Comparison of ENCODE assay signal across 9 cellular contexts in genomic region chr1:160209656-160210046, GRCh38. TPM values are rescaled to one million over a fixed set of nuclear protein-coding genes. Genes with fewer than 3 reads are reported as not detected.
DNase-seq lines count a peak whose midpoint lies in the region; ATAC-seq, FAIRE-seq and TF ChIP-seq lines count a peak whose summit lies in the region.
"Had no signal": no experiment of that assay in that cellular context is flagged by ENCODE, and none has a peak within 500 bp of the region (broad histone marks: within the 10 kb centered on the region; RNA-seq: fewer than 3 reads in every experiment).

No MANE protein-coding gene starts in this region.

- H3K4ac ChIP-seq in H1 (replicated peaks; ENCODE audit: insufficient read length, low read depth, low read length): no peak overlapping the region

- ATAC-seq in GM21717 (IDR thresholded peaks at IDR 0.05; ENCODE audit: unreplicated experiment) (no peak), GM19463 (IDR thresholded peaks at IDR 0.05; ENCODE audit: unreplicated experiment) (no peak), left lung (no peak)

- H2BK120ac ChIP-seq in H1 (replicated peaks; ENCODE audit: low read depth, low read length): no peak overlapping the region

- H3K27ac ChIP-seq in H1 (ENCODE audit: low read depth, low read length) (no peak overlapping the region), left lung (no peak overlapping the region)

- H3K36me3 Mint-ChIP-seq in activated naive CD4-positive, alpha-beta T cell treated with anti-CD3 and anti-CD28 coated beads, Interleukin-2, amount 50 U/mL, for 24 hours: peaks cover 7% of the 10 kb centered on the region
- peaks cover 23% of the 10 kb centered on the region for H3K36me3 Mint-ChIP-seq in activated naive CD4-positive, alpha-beta T cell treated with anti-CD3 and anti-CD28 coated beads for 36 hours (ENCODE audit: low read depth)
- peaks cover 41% of the 10 kb centered on the region for H3K36me3 Mint-ChIP-seq in type B pancreatic cell

- TF ChIP-seq EP300 in H1 (IDR thresholded peaks at IDR 0.05; ENCODE audit: borderline replicate concordance in 1 of 2, low read depth in 2 of 2, low read length in 2 of 2): no peak

- TF ChIP-seq RAD21 in H1 (IDR thresholded peaks at IDR 0.05 in 1 of 2, conservative IDR thresholded peaks at IDR 0.05 in 1 of 2; ENCODE audit: low read depth in 2 of 2, low read length in 2 of 2): no peak

- no peak overlapping the region for H3K23ac ChIP-seq in H1 (ENCODE audit: insufficient read length)

- no peak overlapping the region for H4K5ac ChIP-seq in H1 (ENCODE audit: insufficient read length, low read depth, low read length)

- peaks cover 11% of the 10 kb centered on the region for H3K79me1 ChIP-seq in H1 (ENCODE audit: low read depth, low read length)

- H3K4me1 ChIP-seq in H1 (replicated peaks in 1 of 4; ENCODE audit: control insufficient read depth in 3 of 4, insufficient read depth in 4 of 4, low read length in 3 of 4): peaks cover 17 to 35% (median 20%) of the 10 kb centered on the region in 4 experiments
- peaks cover 25 to 52% of the 10 kb centered on the region in 2 donors for H3K4me1 ChIP-seq in left lung

- CTCF ChIA-PET in activated naive CD4-positive, alpha-beta T cell treated with anti-CD3 and anti-CD28 coated beads for 36 hours (lab: Charles Lee): no interaction called here
- CTCF ChIA-PET in H1 (lab: Charles Lee; ENCODE audit: partially characterized antibody): interaction anchor here (0.8 to 20.4 kb wide), 10 partner anchors 11 to 133 kb away, joined by 3 to 257 read pairs (median 10); partner anchors contain the start of genes ATP1A2 and CASQ1

- POLR2A ChIA-PET in H1 (lab: Charles Lee; ENCODE audit: partially characterized antibody): interaction anchor here (1.0 to 11.3 kb wide), 13 partner anchors 10 to 113 kb away, joined by 3 to 107 read pairs (median 5); partner anchors contain the start of gene CASQ1

- H3K9me3 Mint-ChIP-seq in activated naive CD4-positive, alpha-beta T cell treated with anti-CD3 and anti-CD28 coated beads, Interleukin-2, amount 50 U/mL, for 24 hours: no peaks in the 10 kb centered on the region
- no peaks in the 10 kb centered on the region for H3K9me3 Mint-ChIP-seq in activated naive CD4-positive, alpha-beta T cell treated with anti-CD3 and anti-CD28 coated beads for 36 hours
- no peaks in the 10 kb centered on the region for H3K9me3 Mint-ChIP-seq in type B pancreatic cell

- no peak overlapping the region for H3K56ac ChIP-seq in H1 (replicated peaks; ENCODE audit: insufficient read length, low read depth, low read length)

- H3K9me3 ChIP-seq in H1 (ENCODE audit: insufficient read depth in 2 of 2, low read depth in 1 of 2, low read length in 1 of 2): no peaks in the 10 kb centered on the region
- H3K9me3 ChIP-seq in left lung: no peaks in the 10 kb centered on the region
- H3K9me3 ChIP-seq: MG63 had no signal

- H3K27me3 ChIP-seq in H1 (replicated peaks in 1 of 4; ENCODE audit: control insufficient read depth in 3 of 4, extremely low read depth in 1 of 4, insufficient read depth in 3 of 4, low read length in 3 of 4) (no peaks in the 10 kb centered on the region), left lung (no peaks in the 10 kb centered on the region)
- H3K27me3 ChIP-seq: MG63 had no signal

- no peak for FAIRE-seq in H1 (lab: Jason Lieb, UNC)

- no peak overlapping the region; the same call in 1 of the 2 replicates for H4K8ac ChIP-seq in H1 (ENCODE audit: extremely low read depth, insufficient read depth, low read length)

- H3K4me3 Mint-ChIP-seq in activated naive CD4-positive, alpha-beta T cell treated with anti-CD3 and anti-CD28 coated beads, Interleukin-2, amount 50 U/mL, for 24 hours: no peak overlapping the region
- H3K4me3 Mint-ChIP-seq in activated naive CD4-positive, alpha-beta T cell treated with anti-CD3 and anti-CD28 coated beads for 36 hours: no peak overlapping the region
- H3K4me3 Mint-ChIP-seq in type B pancreatic cell: peak overlapping the region; percentile 60

- no peak for TF ChIP-seq POLR2A in H1 (IDR thresholded peaks at IDR 0.05; ENCODE audit: control extremely low read depth in 1 of 2, low read depth in 2 of 2, low read length in 2 of 2)

- peaks cover 9% of the 10 kb centered on the region for H3K23me2 ChIP-seq in H1 (ENCODE audit: low read depth, low read length)

- H3K27ac Mint-ChIP-seq in activated naive CD4-positive, alpha-beta T cell treated with anti-CD3 and anti-CD28 coated beads, Interleukin-2, amount 50 U/mL, for 24 hours: peak overlapping the region; percentile 89
- no peak overlapping the region for H3K27ac Mint-ChIP-seq in activated naive CD4-positive, alpha-beta T cell treated with anti-CD3 and anti-CD28 coated beads for 36 hours
- peak overlapping the region; percentile 61 for H3K27ac Mint-ChIP-seq in type B pancreatic cell

- H3K9ac ChIP-seq in H1 (replicated peaks in 1 of 4; ENCODE audit: extremely low read depth in 1 of 4, low read depth in 3 of 4, low read length in 3 of 4): no peak overlapping the region

- intact Hi-C loops in activated naive CD4-positive, alpha-beta T cell treated with anti-CD3 and anti-CD28 coated beads for 36 hours (cut with micrococcal nuclease): loop anchor here (5.0 kb wide), 1 partner anchor 287 kb away; no protein-coding TSS in a partner anchor
- intact Hi-C loops in left lung (cut with DNase I): no loop called here

- no peak overlapping the region for H3K4me3 ChIP-seq in H1 (ENCODE audit: extremely low read depth in 1 of 4, insufficient read depth in 2 of 4, low read depth in 3 of 4, low read length in 4 of 4)
- H3K4me3 ChIP-seq in left lung: no peak overlapping the region
- H3K4me3 ChIP-seq: MG63 had no signal

- no peak overlapping the region for H2BK15ac ChIP-seq in H1 (ENCODE audit: low read length)

- H2BK5ac ChIP-seq in H1 (ENCODE audit: low read depth, low read length): no peak overlapping the region

- peaks cover 10 to 31% (median 24%) of the 10 kb centered on the region in 4 experiments; a peak in 7 of 8 replicates for H3K36me3 ChIP-seq in H1 (ENCODE audit: control insufficient read depth in 2 of 4, insufficient read depth in 4 of 4, low read length in 3 of 4)
- H3K36me3 ChIP-seq in left lung: peaks cover 2 to 64% of the 10 kb centered on the region in 2 donors

- TF ChIP-seq CTCF in H1 (IDR thresholded peaks at IDR 0.05; ENCODE audit: control extremely low read depth in 1 of 3, insufficient read depth in 1 of 3, low read depth in 1 of 3, low read length in 3 of 3): no peak
- no peak for TF ChIP-seq CTCF in type B pancreatic cell (conservative IDR thresholded peaks at IDR 0.05)
- TF ChIP-seq CTCF in left lung (IDR thresholded peaks at IDR 0.05): no peak

- peaks cover 2 to 21% of the 10 kb centered on the region in 2 experiments for H4K20me1 ChIP-seq in H1 (replicated peaks in 1 of 2; ENCODE audit: control insufficient read depth in 1 of 2, insufficient read depth in 2 of 2, low read length in 2 of 2)

- H3K18ac ChIP-seq in H1 (ENCODE audit: extremely low read depth, low read length): peak overlapping the region; percentile 39; the same call in 1 of the 2 replicates

- no peak overlapping the region for H2AFZ ChIP-seq in H1 (ENCODE audit: low read length)

- no peak for DNase-seq in activated naive CD4-positive, alpha-beta T cell treated with anti-CD3 and anti-CD28 coated beads for 36 hours
- DNase-seq in H1 (ENCODE audit: low read depth in 1 of 2, low spot score in 2 of 2) (no peak), mucosa of gallbladder (ENCODE audit: low spot score) (peak; percentile 51), type B pancreatic cell (ENCODE audit: extremely low spot score, unreplicated experiment) (no peak), left lung (no peak)
- DNase-seq: MG63 had no signal

- WGBS in H1 (ENCODE audit: extremely low coverage in 1 of 2, insufficient coverage in 1 of 2, insufficient read length in 1 of 2, insufficient replicate concordance in 2 of 2, low coverage in 1 of 2, low lambda C conversion rate in 2 of 2, missing lambda C conversion rate in 1 of 2), 2 experiments: 73% methylated on average over 4 of the region's 4 CpGs; no CpG with 5 or more reads in 1 of the 2 experiments

- no peak overlapping the region for H4K91ac ChIP-seq in H1 (replicated peaks; ENCODE audit: insufficient read length, low read length)

- H3K79me2 ChIP-seq in H1 (ENCODE audit: control insufficient read depth in 1 of 2, insufficient read depth in 2 of 2, low read length in 2 of 2): peaks cover 8% of the 10 kb centered on the region in 2 experiments; a peak in 2 of 4 replicates

- H3K14ac ChIP-seq in H1 (ENCODE audit: insufficient read length): no peak overlapping the region

- no peak overlapping the region for H2AK5ac ChIP-seq in H1 (ENCODE audit: low read depth, low read length)

- H2BK12ac ChIP-seq in H1 (ENCODE audit: low read depth, low read length): no peak overlapping the region; the same call in 1 of the 2 replicates

- H3K4me2 ChIP-seq in H1 (ENCODE audit: insufficient read depth in 1 of 2, low read depth in 2 of 2, low read length in 2 of 2): peak overlapping the region in 1 of 2 experiments; percentile 42; a peak in 3 of 4 replicates

- no peak overlapping the region for H2BK20ac ChIP-seq in H1 (ENCODE audit: low read length)

- H3K4me1 Mint-ChIP-seq in activated naive CD4-positive, alpha-beta T cell treated with anti-CD3 and anti-CD28 coated beads, Interleukin-2, amount 50 U/mL, for 24 hours: peaks cover 45% of the 10 kb centered on the region
- H3K4me1 Mint-ChIP-seq in activated naive CD4-positive, alpha-beta T cell treated with anti-CD3 and anti-CD28 coated beads for 36 hours (ENCODE audit: low read depth): peaks cover 44% of the 10 kb centered on the region
- H3K4me1 Mint-ChIP-seq in type B pancreatic cell (ENCODE audit: unreplicated experiment): peaks cover 47% of the 10 kb centered on the region

- H3K27me3 Mint-ChIP-seq in activated naive CD4-positive, alpha-beta T cell treated with anti-CD3 and anti-CD28 coated beads, Interleukin-2, amount 50 U/mL, for 24 hours: no peaks in the 10 kb centered on the region
- H3K27me3 Mint-ChIP-seq in activated naive CD4-positive, alpha-beta T cell treated with anti-CD3 and anti-CD28 coated beads for 36 hours (ENCODE audit: low read depth): no peaks in the 10 kb centered on the region
- no peaks in the 10 kb centered on the region for H3K27me3 Mint-ChIP-seq in type B pancreatic cell

RNA-seq across cellular contexts. Expression of gene PEA15, which starts 4.5 kb away (rescaled TPM):
- total RNA-seq in activated naive CD4-positive, alpha-beta T cell treated with anti-CD3 and anti-CD28 coated beads for 36 hours: 10 to 100 TPM; 34.3 to 42.0 TPM
- 75.1 and 78.8 TPM in 2 replicates for total RNA-seq in H1 (2021; fragmentation: NEBNext Ultra II Directional; extraction: Animal tissue kit (Norgen Biotek cat#: 25700))
- polyA plus RNA-seq in H1 (2011; rRNA removed): 68.2 and 71.3 TPM in 2 replicates
- polyA plus RNA-seq in H1 (2011; cell fraction: cytosol; rRNA removed): 97.2 TPM
- 65.2 TPM for polyA plus RNA-seq in H1 (2011; cell fraction: nucleus; rRNA removed)
- 56.1 to 71.9 TPM (median 69.0 TPM) in 4 replicates for polyA plus RNA-seq in H1 (2012, experiment 1 of 2)
- 67.9 TPM for polyA plus RNA-seq in H1 (2012, experiment 2 of 2)
- polyA plus RNA-seq in H1 (2013, experiment 1 of 2): 109 TPM
- polyA plus RNA-seq in H1 (2013, experiment 2 of 2): 115 TPM
- polyA minus RNA-seq in H1 (2011; rRNA and poly(A)+ RNA removed): 77.4 and 108 TPM in 2 replicates
- polyA minus RNA-seq in H1 (2011; cell fraction: cytosol; rRNA and poly(A)+ RNA removed): 29.1 TPM
- polyA minus RNA-seq in H1 (2011; cell fraction: nucleus; rRNA and poly(A)+ RNA removed): 35.7 TPM
- total RNA-seq in mucosa of gallbladder (138 TPM), type B pancreatic cell (ENCODE audit: low replicate concordance) (67.7 and 72.8 TPM in 2 replicates), left lung (100 to 1,000 TPM; 175 to 178 TPM)

RNA-seq across cellular contexts. Expression of gene CASQ1, which starts 19.3 kb away (rescaled TPM):
- not detected for total RNA-seq in activated naive CD4-positive, alpha-beta T cell treated with anti-CD3 and anti-CD28 coated beads for 36 hours
- 0.80 and 1.1 TPM in 2 replicates for total RNA-seq in H1 (2021; fragmentation: NEBNext Ultra II Directional; extraction: Animal tissue kit (Norgen Biotek cat#: 25700))
- 1.3 and 1.4 TPM in 2 replicates for polyA plus RNA-seq in H1 (2011; rRNA removed)
- 1.5 TPM for polyA plus RNA-seq in H1 (2011; cell fraction: cytosol; rRNA removed)
- polyA plus RNA-seq in H1 (2011; cell fraction: nucleus; rRNA removed): 1.4 TPM
- polyA plus RNA-seq in H1 (2012, experiment 1 of 2): 0.72 to 1.6 TPM (median 1.0 TPM) in 4 replicates
- 0.66 TPM for polyA plus RNA-seq in H1 (2012, experiment 2 of 2)
- 1.4 TPM for polyA plus RNA-seq in H1 (2013, experiment 1 of 2)
- 1.7 TPM for polyA plus RNA-seq in H1 (2013, experiment 2 of 2)
- 0.41 and 1.4 TPM in 2 replicates for polyA minus RNA-seq in H1 (2011; rRNA and poly(A)+ RNA removed)
- polyA minus RNA-seq in H1 (2011; cell fraction: cytosol; rRNA and poly(A)+ RNA removed): 0.59 TPM
- polyA minus RNA-seq in H1 (2011; cell fraction: nucleus; rRNA and poly(A)+ RNA removed): not detected
- total RNA-seq in mucosa of gallbladder (0.37 TPM), type B pancreatic cell (ENCODE audit: low replicate concordance) (0.46 and 1.4 TPM in 2 replicates), left lung (under 1 TPM; 0.17 to 0.29 TPM)

RNA-seq across cellular contexts. Expression of gene DCAF8, which starts 52.7 kb away (rescaled TPM):
- total RNA-seq in activated naive CD4-positive, alpha-beta T cell treated with anti-CD3 and anti-CD28 coated beads for 36 hours: 100 to 1,000 TPM; 218 to 226 TPM
- 110 and 113 TPM in 2 replicates for total RNA-seq in H1 (2021; fragmentation: NEBNext Ultra II Directional; extraction: Animal tissue kit (Norgen Biotek cat#: 25700))
- polyA plus RNA-seq in H1 (2011; rRNA removed): 68.2 and 86.3 TPM in 2 replicates
- 109 TPM for polyA plus RNA-seq in H1 (2011; cell fraction: cytosol; rRNA removed)
- polyA plus RNA-seq in H1 (2011; cell fraction: nucleus; rRNA removed): 282 TPM
- 108 to 124 TPM (median 115 TPM) in 4 replicates for polyA plus RNA-seq in H1 (2012, experiment 1 of 2)
- 31.3 TPM for polyA plus RNA-seq in H1 (2012, experiment 2 of 2)
- 82.1 TPM for polyA plus RNA-seq in H1 (2013, experiment 1 of 2)
- 76.5 TPM for polyA plus RNA-seq in H1 (2013, experiment 2 of 2)
- polyA minus RNA-seq in H1 (2011; rRNA and poly(A)+ RNA removed): 111 and 133 TPM in 2 replicates
- polyA minus RNA-seq in H1 (2011; cell fraction: cytosol; rRNA and poly(A)+ RNA removed): 66.3 TPM
- polyA minus RNA-seq in H1 (2011; cell fraction: nucleus; rRNA and poly(A)+ RNA removed): 167 TPM
- 147 TPM for total RNA-seq in mucosa of gallbladder
- total RNA-seq in type B pancreatic cell (ENCODE audit: low replicate concordance): 127 and 154 TPM in 2 replicates
- total RNA-seq in left lung: 10 to 100 TPM; 93.9 to 99.3 TPM

RNA-seq across cellular contexts. Expression of gene ATP1A4, which starts 58.2 kb away (rescaled TPM):
- total RNA-seq in activated naive CD4-positive, alpha-beta T cell treated with anti-CD3 and anti-CD28 coated beads for 36 hours: not detected
- total RNA-seq in H1 (2021; fragmentation: NEBNext Ultra II Directional; extraction: Animal tissue kit (Norgen Biotek cat#: 25700)): 0.57 and 0.61 TPM in 2 replicates
- 0.48 and 0.80 TPM in 2 replicates for polyA plus RNA-seq in H1 (2011; rRNA removed)
- 0.62 TPM for polyA plus RNA-seq in H1 (2011; cell fraction: cytosol; rRNA removed)
- polyA plus RNA-seq in H1 (2011; cell fraction: nucleus; rRNA removed): 1.1 TPM
- polyA plus RNA-seq in H1 (2012, experiment 1 of 2): 0.39 to 0.72 TPM (median 0.42 TPM) in 4 replicates
- 0.09 TPM for polyA plus RNA-seq in H1 (2012, experiment 2 of 2)
- 0.51 TPM for polyA plus RNA-seq in H1 (2013, experiment 1 of 2)
- polyA plus RNA-seq in H1 (2013, experiment 2 of 2): 0.53 TPM
- 0.44 and 0.63 TPM in 2 replicates for polyA minus RNA-seq in H1 (2011; rRNA and poly(A)+ RNA removed)
- polyA minus RNA-seq in H1 (2011; cell fraction: cytosol; rRNA and poly(A)+ RNA removed): 0.66 TPM
- polyA minus RNA-seq in H1 (2011; cell fraction: nucleus; rRNA and poly(A)+ RNA removed): 0.40 TPM
- total RNA-seq in mucosa of gallbladder: 0.43 TPM
- total RNA-seq in type B pancreatic cell (ENCODE audit: low replicate concordance): 0.27 and 1.3 TPM in 2 replicates
- not detected for total RNA-seq in left lung
